ENCODE assay signal across 1 cellular context in genomic region chr19:57305056-57305455, GRCh38.
TF ChIP-seq lines count a peak whose summit lies in the region.

No MANE protein-coding gene starts in this region.

TF ChIP-seq in HepG2, 621 proteins besides CTCF, POLR2A, EP300 and RAD21:
- 0 out of 2 replicates have a peak, but pooled peaks have one; percentile 22 for TF ChIP-seq POLR2AphosphoS5 (IDR thresholded peaks at IDR 0.05; ENCODE audit: low read depth, low read length)
- TF ChIP-seq AGO2 (optimal IDR thresholded peaks at IDR 0.05; ENCODE audit: low read depth, low read length) = peak; percentile 20
- TF ChIP-seq POLR2G (IDR thresholded peaks at IDR 0.05; ENCODE audit: low read depth, low read length) = 0 out of 2 replicates have a peak, but pooled peaks have one; percentile 19
- TF ChIP-seq ZNF44 (CRISPR knock-in tag; IDR thresholded peaks at IDR 0.05) = no peak
